8 cellular contexts compared by ENCODE assay signal in the genomic region with DNA sequence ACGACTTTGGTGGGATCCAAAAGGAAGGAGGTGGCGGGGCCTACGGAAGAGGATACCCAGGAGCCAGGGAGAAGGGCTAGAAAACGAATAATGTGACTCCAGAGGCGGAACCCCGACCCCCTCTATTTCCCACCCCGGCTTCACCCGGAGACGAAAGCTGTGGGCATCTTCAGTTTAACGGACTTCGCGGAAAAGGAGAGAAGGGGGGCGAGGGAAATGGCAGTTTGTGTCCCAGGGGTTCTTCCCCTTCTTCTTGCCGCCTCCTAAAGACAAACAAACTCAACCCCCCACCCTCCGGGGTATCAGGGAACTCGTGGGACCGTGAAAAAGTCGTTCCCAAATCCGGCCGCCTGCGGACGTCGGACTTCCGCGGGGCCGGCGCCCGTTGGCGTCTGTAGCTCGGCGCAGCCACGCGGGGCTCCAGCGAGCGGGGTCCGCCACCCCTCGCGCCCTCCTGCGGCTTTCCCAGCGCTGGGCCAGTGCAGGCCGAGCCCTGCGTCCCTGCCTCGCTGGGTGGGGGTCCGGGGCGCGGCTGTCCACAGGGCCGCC. TPM values are rescaled to one million over a fixed set of nuclear protein-coding genes. Genes with fewer than 3 reads are reported as not detected.
A peak's percentile ranks its signal among the peaks of the same experiment; 100 is the strongest.
DNase-seq lines count a peak whose midpoint lies in the region; ATAC-seq and TF ChIP-seq lines count a peak whose summit lies in the region.

No MANE protein-coding gene starts in this region.

- intact Hi-C loops in naive thymus-derived CD4-positive, alpha-beta T cell (cut with micrococcal nuclease), result loop anchor here (2.0 to 5.0 kb wide), 8 partner anchors 184 to 1390 kb away; a partner anchor contains a TSS

- H3K36me3 Mint-ChIP-seq in naive thymus-derived CD4-positive, alpha-beta T cell, result peaks cover 4 to 17% (median 15%) of the 10 kb centered on the region in 5 donors

- peak; percentile 46 for TF ChIP-seq CTCF in GM12865 (IDR thresholded peaks at IDR 0.05; ENCODE audit: insufficient read depth, low read depth, low read length, missing control alignments)

- H3K27ac Mint-ChIP-seq in naive thymus-derived CD4-positive, alpha-beta T cell, result peak overlapping the region; percentile 76 to 99 (median 96)

- DNase-seq in GM12865 (ENCODE audit: low read depth), result peak; percentile 72
- peak; percentile 80 for DNase-seq in ecto neural progenitor cell (ENCODE audit: low spot score)
- DNase-seq in naive thymus-derived CD4-positive, alpha-beta T cell, result peak in 2 of 9 donors; percentile 31 to 52
- no peak for DNase-seq in NCI-H2196 (lab: John Stamatoyannopoulos, UW; ENCODE audit: unreplicated experiment)
- no peak for DNase-seq in NCI-H2081 treated with DMSO at 0.1 percent for 48 hours (lab: John Stamatoyannopoulos, UW)
- no peak for DNase-seq in medulla oblongata (ENCODE audit: extremely low spot score)

- CTCF ChIA-PET in naive thymus-derived CD4-positive, alpha-beta T cell (lab: Charles Lee), result interaction anchor here (0.7 to 4.7 kb wide), 11 partner anchors 9 to 340 kb away, joined by 3 to 24 read pairs (median 4); no protein-coding TSS in a partner anchor

- peak overlapping the region; percentile 89 to 100 (median 98) for H3K4me3 Mint-ChIP-seq in naive thymus-derived CD4-positive, alpha-beta T cell

- peaks cover 0 to 39% (median 0%) of the 10 kb centered on the region in 3 experiments for H3K36me3 ChIP-seq in naive thymus-derived CD4-positive, alpha-beta T cell (ENCODE audit: control insufficient read depth in 2 of 3, insufficient read depth in 3 of 3, low read length in 3 of 3)

- H3K27ac ChIP-seq in naive thymus-derived CD4-positive, alpha-beta T cell (ENCODE audit: low read depth, low read length), result peak overlapping the region; percentile 93

- H3K27me3 ChIP-seq in naive thymus-derived CD4-positive, alpha-beta T cell (ENCODE audit: control insufficient read depth in 2 of 2, insufficient read depth in 2 of 2, low read length in 2 of 2), result no peaks in the 10 kb centered on the region

- peaks cover 23 to 64% (median 56%) of the 10 kb centered on the region in 7 donors for H3K4me1 Mint-ChIP-seq in naive thymus-derived CD4-positive, alpha-beta T cell

- ATAC-seq in HG02642 (IDR thresholded peaks at IDR 0.05; ENCODE audit: poor library complexity, unreplicated experiment) (peak; percentile 40), SK-N-SH treated with all-trans-retinoic acid at 6 μM for 48 hours (peak; percentile 43)
- peak; percentile 8 for ATAC-seq in naive thymus-derived CD4-positive, alpha-beta T cell

- peaks cover 0 to 25% (median 0%) of the 10 kb centered on the region in 5 donors for H3K27me3 Mint-ChIP-seq in naive thymus-derived CD4-positive, alpha-beta T cell

- H3K4me1 ChIP-seq in naive thymus-derived CD4-positive, alpha-beta T cell (ENCODE audit: control insufficient read depth in 2 of 2, insufficient read depth in 2 of 2, low read length in 2 of 2), result peaks cover 3 to 33% of the 10 kb centered on the region in 2 donors

- no peaks in the 10 kb centered on the region for H3K9me3 ChIP-seq in naive thymus-derived CD4-positive, alpha-beta T cell (ENCODE audit: control insufficient read depth in 2 of 3, low read length in 3 of 3)

- peaks cover 0 to 3% (median 0%) of the 10 kb centered on the region in 11 donors for H3K9me3 Mint-ChIP-seq in naive thymus-derived CD4-positive, alpha-beta T cell

- POLR2A ChIA-PET in naive thymus-derived CD4-positive, alpha-beta T cell (lab: Charles Lee), result interaction anchor here (0.6 to 11.5 kb wide), 25 partner anchors 13 to 478 kb away, joined by 3 to 191 read pairs (median 4); a partner anchor contains a TSS

- peak overlapping the region; percentile 85 for H3K4me3 ChIP-seq in GM12865 (ENCODE audit: low read depth, low read length)
- peak overlapping the region; percentile 86 for H3K4me3 ChIP-seq in naive thymus-derived CD4-positive, alpha-beta T cell (ENCODE audit: low read length)

TF ChIP-seq in SK-N-SH treated with all-trans-retinoic acid at 6 μM for 48 hours, 23 proteins besides CTCF, POLR2A, EP300 and RAD21:
- no peak for TF ChIP-seq ARNTL (CRISPR knock-in tag; IDR thresholded peaks at IDR 0.05; ENCODE audit: borderline replicate concordance, low read depth)
- peak; percentile 47; the same call in 1 of the 2 replicates for TF ChIP-seq ZNF70 (CRISPR knock-in tag; IDR thresholded peaks at IDR 0.05)
- no peak for TF ChIP-seq SNAI2 (CRISPR knock-in tag; IDR thresholded peaks at IDR 0.05)
- no peak for TF ChIP-seq ESRRG (CRISPR knock-in tag; IDR thresholded peaks at IDR 0.05)
- TF ChIP-seq, protein P1, sequence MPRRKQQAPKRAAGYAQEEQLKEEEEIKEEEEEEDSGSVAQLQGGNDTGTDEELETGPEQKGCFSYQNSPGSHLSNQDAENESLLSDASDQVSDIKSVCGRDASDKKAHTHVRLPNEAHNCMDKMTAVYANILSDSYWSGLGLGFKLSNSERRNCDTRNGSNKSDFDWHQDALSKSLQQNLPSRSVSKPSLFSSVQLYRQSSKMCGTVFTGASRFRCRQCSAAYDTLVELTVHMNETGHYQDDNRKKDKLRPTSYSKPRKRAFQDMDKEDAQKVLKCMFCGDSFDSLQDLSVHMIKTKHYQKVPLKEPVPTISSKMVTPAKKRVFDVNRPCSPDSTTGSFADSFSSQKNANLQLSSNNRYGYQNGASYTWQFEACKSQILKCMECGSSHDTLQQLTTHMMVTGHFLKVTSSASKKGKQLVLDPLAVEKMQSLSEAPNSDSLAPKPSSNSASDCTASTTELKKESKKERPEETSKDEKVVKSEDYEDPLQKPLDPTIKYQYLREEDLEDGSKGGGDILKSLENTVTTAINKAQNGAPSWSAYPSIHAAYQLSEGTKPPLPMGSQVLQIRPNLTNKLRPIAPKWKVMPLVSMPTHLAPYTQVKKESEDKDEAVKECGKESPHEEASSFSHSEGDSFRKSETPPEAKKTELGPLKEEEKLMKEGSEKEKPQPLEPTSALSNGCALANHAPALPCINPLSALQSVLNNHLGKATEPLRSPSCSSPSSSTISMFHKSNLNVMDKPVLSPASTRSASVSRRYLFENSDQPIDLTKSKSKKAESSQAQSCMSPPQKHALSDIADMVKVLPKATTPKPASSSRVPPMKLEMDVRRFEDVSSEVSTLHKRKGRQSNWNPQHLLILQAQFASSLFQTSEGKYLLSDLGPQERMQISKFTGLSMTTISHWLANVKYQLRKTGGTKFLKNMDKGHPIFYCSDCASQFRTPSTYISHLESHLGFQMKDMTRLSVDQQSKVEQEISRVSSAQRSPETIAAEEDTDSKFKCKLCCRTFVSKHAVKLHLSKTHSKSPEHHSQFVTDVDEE (CRISPR knock-in tag; IDR thresholded peaks at IDR 0.05), result 0 out of 2 replicates have a peak, but pooled peaks have one; percentile 10
- TF ChIP-seq TOX (CRISPR knock-in tag; IDR thresholded peaks at IDR 0.05; ENCODE audit: borderline replicate concordance), result no peak
- TF ChIP-seq, protein P2, sequence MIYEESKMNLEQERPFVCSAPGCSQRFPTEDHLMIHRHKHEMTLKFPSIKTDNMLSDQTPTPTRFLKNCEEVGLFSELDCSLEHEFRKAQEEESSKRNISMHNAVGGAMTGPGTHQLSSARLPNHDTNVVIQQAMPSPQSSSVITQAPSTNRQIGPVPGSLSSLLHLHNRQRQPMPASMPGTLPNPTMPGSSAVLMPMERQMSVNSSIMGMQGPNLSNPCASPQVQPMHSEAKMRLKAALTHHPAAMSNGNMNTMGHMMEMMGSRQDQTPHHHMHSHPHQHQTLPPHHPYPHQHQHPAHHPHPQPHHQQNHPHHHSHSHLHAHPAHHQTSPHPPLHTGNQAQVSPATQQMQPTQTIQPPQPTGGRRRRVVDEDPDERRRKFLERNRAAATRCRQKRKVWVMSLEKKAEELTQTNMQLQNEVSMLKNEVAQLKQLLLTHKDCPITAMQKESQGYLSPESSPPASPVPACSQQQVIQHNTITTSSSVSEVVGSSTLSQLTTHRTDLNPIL (CRISPR knock-in tag; IDR thresholded peaks at IDR 0.05; ENCODE audit: low read depth), result no peak

RNA-seq across cellular contexts. Expression of a gene that starts 3.6 kb away (rescaled TPM):
- 100 to 1,000 TPM; 270 to 830 (median 674) TPM for total RNA-seq in naive thymus-derived CD4-positive, alpha-beta T cell
- polyA plus RNA-seq in naive thymus-derived CD4-positive, alpha-beta T cell, result 100 to 1,000 TPM; 637 to 928 TPM

Comparison
In these comparisons a context has a peak if more than half of its experiments do, and no peak if none do; other contexts are left out.
1. DNase-seq: peak in GM12865 (single experiment) and ecto neural progenitor cell (single experiment); none in NCI-H2196 (single experiment), NCI-H2081 treated with DMSO at 0.1 percent for 48 hours (single experiment) and medulla oblongata (single experiment).
2. Peak in every context shown above with its lines, with median percentiles within 50 percentile points of each other: ATAC-seq.